19 cellular contexts compared by ENCODE assay signal in genomic region chr3:138241061-138241460, GRCh38. TPM values are rescaled to one million over a fixed set of nuclear protein-coding genes. Genes with fewer than 3 reads are reported as not detected.
DNase-seq lines count a peak whose midpoint lies in the region; ATAC-seq and TF ChIP-seq lines count a peak whose summit lies in the region.
"Had no signal": no experiment of that assay in that cellular context is flagged by ENCODE, and none has a peak within 500 bp of the region (broad histone marks: within the 10 kb centered on the region; RNA-seq: fewer than 3 reads in every experiment).

No MANE protein-coding gene starts in this region.

- peaks cover 26% of the 10 kb centered on the region for H3K36me3 Mint-ChIP-seq in activated CD8-positive, alpha-beta T cell treated with anti-CD3 and anti-CD28 coated beads for 36 hours (ENCODE audit: low read depth)

- CTCF ChIA-PET in activated CD8-positive, alpha-beta T cell treated with anti-CD3 and anti-CD28 coated beads for 36 hours (lab: Charles Lee) = no interaction called here

- H3K27ac ChIP-seq in osteoblast (ENCODE audit: low read depth, low read length) = peak overlapping the region; percentile 57
- H3K27ac ChIP-seq: C4-2B, Peyer's patch had no signal

- H2AFZ ChIP-seq in osteoblast (ENCODE audit: low read length) = no peak overlapping the region
- H2AFZ ChIP-seq: GM23338 had no signal

- H3K27me3 Mint-ChIP-seq in activated CD8-positive, alpha-beta T cell treated with anti-CD3 and anti-CD28 coated beads for 36 hours = no peaks in the 10 kb centered on the region

- no peaks in the 10 kb centered on the region for H3K9me3 ChIP-seq in osteoblast (ENCODE audit: low read depth, low read length)
- H3K9me3 ChIP-seq: MG63, Peyer's patch had no signal

- intact Hi-C loops in activated CD8-positive, alpha-beta T cell treated with anti-CD3 and anti-CD28 coated beads for 36 hours (cut with micrococcal nuclease) = no loop called here

- H4K20me1 ChIP-seq in osteoblast (ENCODE audit: insufficient read depth, low read length) = no peaks in the 10 kb centered on the region

- H3K4me3 ChIP-seq in epithelial cell of esophagus (ENCODE audit: low read length) (no peak overlapping the region), osteoblast (ENCODE audit: insufficient read depth, low read length) (no peak overlapping the region)
- H3K4me3 ChIP-seq: GM23338, MG63, Peyer's patch had no signal

- POLR2A ChIA-PET in activated CD8-positive, alpha-beta T cell treated with anti-CD3 and anti-CD28 coated beads for 36 hours (lab: Charles Lee) = interaction anchor here (1.2 kb wide), 1 partner anchor 17 kb away, joined by 4 read pairs; no protein-coding TSS in a partner anchor

- H3K4me1 ChIP-seq in osteoblast (ENCODE audit: insufficient read depth, low read length) = no peaks in the 10 kb centered on the region
- H3K4me1 ChIP-seq: Peyer's patch had no signal

- H3K4me1 Mint-ChIP-seq in activated CD8-positive, alpha-beta T cell treated with anti-CD3 and anti-CD28 coated beads for 36 hours (ENCODE audit: low read depth) = no peaks in the 10 kb centered on the region
- H3K4me1 Mint-ChIP-seq: GM23338 had no signal

- no peak overlapping the region for H3K27ac Mint-ChIP-seq in activated CD8-positive, alpha-beta T cell treated with anti-CD3 and anti-CD28 coated beads for 36 hours
- H3K27ac Mint-ChIP-seq: GM23338 had no signal

- no peak overlapping the region for H3K4me2 ChIP-seq in osteoblast (ENCODE audit: insufficient read depth, low read length)
- H3K4me2 ChIP-seq: GM23338 had no signal

- no peak overlapping the region for H3K4me3 Mint-ChIP-seq in activated CD8-positive, alpha-beta T cell treated with anti-CD3 and anti-CD28 coated beads for 36 hours
- H3K4me3 Mint-ChIP-seq: GM23338 had no signal

- no peak for ATAC-seq in activated CD8-positive, alpha-beta T cell treated with anti-CD3 and anti-CD28 coated beads for 36 hours
- ATAC-seq: GM23338 had no signal

- TF ChIP-seq CTCF in epithelial cell of esophagus (IDR thresholded peaks at IDR 0.05; ENCODE audit: insufficient read depth, low read depth, low read length, missing control alignments) (no peak), osteoblast (IDR thresholded peaks at IDR 0.05; ENCODE audit: extremely low read depth, low read depth, low read length) (no peak)
- no peak for TF ChIP-seq CTCF in activated CD8-positive, alpha-beta T cell treated with anti-CD3 and anti-CD28 coated beads for 36 hours (IDR thresholded peaks at IDR 0.05)

- H3K27me3 ChIP-seq in osteoblast (ENCODE audit: insufficient read depth, low read length) = no peaks in the 10 kb centered on the region
- H3K27me3 ChIP-seq: MG63, Peyer's patch had no signal

- peaks cover 25% of the 10 kb centered on the region for H3K36me3 ChIP-seq in osteoblast (ENCODE audit: insufficient read depth, low read length)

- peak; percentile 23 for DNase-seq in GM04503 (ENCODE audit: low read depth)
- DNase-seq in NCI-H226 = peak; percentile 19
- DNase-seq in epithelial cell of esophagus (ENCODE audit: low read depth) = peak; percentile 7
- no peak for DNase-seq in osteoblast (ENCODE audit: insufficient read length, low spot score, missing footprints)
- DNase-seq in activated CD8-positive, alpha-beta T cell treated with anti-CD3 and anti-CD28 coated beads for 36 hours = no peak
- DNase-seq in NOMO-1 treated with DMSO at 0.1 percent for 48 hours (lab: John Stamatoyannopoulos, UW; ENCODE audit: unreplicated experiment) = no peak
- DNase-seq in SIG-M5 treated with dmso at 0.1 percent for 504 hours (lab: John Stamatoyannopoulos, UW; ENCODE audit: unreplicated experiment) = no peak
- DNase-seq: COR-L47, DMS153, KBM-7, MG63, NCI-H1105, NCI-H1694 treated with DMSO at 0.1 percent for 48 hours, NCI-H446, NCI-H748 treated with DMSO at 0.1 percent for 48 hours, Peyer's patch, SHP77 treated with DMSO at 0.1 percent for 48 hours had no signal

- H3K79me2 ChIP-seq in osteoblast (ENCODE audit: insufficient read depth, low read length) = no peaks in the 10 kb centered on the region

- H3K9me3 Mint-ChIP-seq in activated CD8-positive, alpha-beta T cell treated with anti-CD3 and anti-CD28 coated beads for 36 hours = no peaks in the 10 kb centered on the region
- H3K9me3 Mint-ChIP-seq: GM23338 had no signal

RNA-seq across cellular contexts. Expression of gene ARMC8, which starts 54.0 kb away (rescaled TPM):
- 45.7 and 59.0 TPM in 2 replicates for total RNA-seq in osteoblast
- 10 to 100 TPM; 48.1 to 51.4 TPM for total RNA-seq in activated CD8-positive, alpha-beta T cell treated with anti-CD3 and anti-CD28 coated beads for 36 hours

Comparison
In these comparisons a context has a peak if more than half of its experiments do, and no peak if none do; other contexts are left out.
1. DNase-seq: peak in GM04503 (single experiment), NCI-H226 (single experiment) and epithelial cell of esophagus (single experiment); none in osteoblast (single experiment), activated CD8-positive, alpha-beta T cell treated with anti-CD3 and anti-CD28 coated beads for 36 hours (single experiment), NOMO-1 treated with DMSO at 0.1 percent for 48 hours (single experiment) and SIG-M5 treated with dmso at 0.1 percent for 504 hours (single experiment).